In genomic region chr14:88904206-88904647, GRCh38 we compare ENCODE assay signal across 21 cellular contexts.
DNase-seq lines count a peak whose midpoint lies in the region; ATAC-seq, FAIRE-seq and TF ChIP-seq lines count a peak whose summit lies in the region.
"Had no signal": no experiment of that assay in that cellular context is flagged by ENCODE, and none has a peak within 500 bp of the region (broad histone marks: within the 10 kb centered on the region; RNA-seq: fewer than 3 reads in every experiment).

No MANE protein-coding gene starts in this region.

- H3K27ac Mint-ChIP-seq in astrocyte (ENCODE audit: unreplicated experiment): no peak overlapping the region
- H3K27ac Mint-ChIP-seq in activated CD8-positive, alpha-beta memory T cell treated with anti-CD3 and anti-CD28 coated beads, Interleukin-2, amount 10 ng/mL, durations not matched to agents 7 days and 5 days: no peak overlapping the region
- H3K27ac Mint-ChIP-seq: B cell; CD4-positive, CD25-positive, alpha-beta regulatory T cell; CD8-positive, alpha-beta T cell; GM23338; H9 had no signal

- H3K9me3 Mint-ChIP-seq in astrocyte (ENCODE audit: unreplicated experiment): peaks cover 9% of the 10 kb centered on the region
- H3K9me3 Mint-ChIP-seq in activated CD8-positive, alpha-beta memory T cell treated with anti-CD3 and anti-CD28 coated beads, Interleukin-2, amount 10 ng/mL, durations not matched to agents 7 days and 5 days (ENCODE audit: low read depth): peaks cover 2% of the 10 kb centered on the region

- no peak overlapping the region for H3K4me2 ChIP-seq in astrocyte (ENCODE audit: low read length)
- H3K4me2 ChIP-seq: BLaER1, GM23338 had no signal

- H3K36me3 Mint-ChIP-seq in astrocyte (ENCODE audit: low read depth, unreplicated experiment): no peaks in the 10 kb centered on the region
- no peaks in the 10 kb centered on the region for H3K36me3 Mint-ChIP-seq in activated CD8-positive, alpha-beta memory T cell treated with anti-CD3 and anti-CD28 coated beads, Interleukin-2, amount 10 ng/mL, durations not matched to agents 7 days and 5 days
- H3K36me3 Mint-ChIP-seq: CD4-positive, CD25-positive, alpha-beta regulatory T cell; CD8-positive, alpha-beta T cell had no signal

- ATAC-seq in GM21447 (IDR thresholded peaks at IDR 0.05; ENCODE audit: unreplicated experiment) (no peak), HG02970 (IDR thresholded peaks at IDR 0.05; ENCODE audit: low FRiP score, unreplicated experiment) (no peak)
- ATAC-seq in activated CD8-positive, alpha-beta memory T cell treated with anti-CD3 and anti-CD28 coated beads, Interleukin-2, amount 10 ng/mL, durations not matched to agents 7 days and 5 days: no peak
- ATAC-seq: CD8-positive, alpha-beta T cell; GM23338; HCT116 had no signal

- no peaks in the 10 kb centered on the region for H3K79me2 ChIP-seq in astrocyte (ENCODE audit: insufficient read depth, low read length)

- H3K4me1 ChIP-seq in astrocyte (ENCODE audit: insufficient read depth, low read length): no peaks in the 10 kb centered on the region
- H3K4me1 ChIP-seq: BLaER1, Caco-2 had no signal

- peaks cover 9% of the 10 kb centered on the region for H3K27me3 Mint-ChIP-seq in astrocyte (ENCODE audit: low read depth, unreplicated experiment)
- peaks cover 6% of the 10 kb centered on the region for H3K27me3 Mint-ChIP-seq in activated CD8-positive, alpha-beta memory T cell treated with anti-CD3 and anti-CD28 coated beads, Interleukin-2, amount 10 ng/mL, durations not matched to agents 7 days and 5 days

- H3K36me3 ChIP-seq in astrocyte (ENCODE audit: insufficient read depth, low read length): no peaks in the 10 kb centered on the region
- H3K36me3 ChIP-seq: BLaER1 had no signal

- no peaks in the 10 kb centered on the region for H4K20me1 ChIP-seq in astrocyte (ENCODE audit: insufficient read depth, low read length)
- H4K20me1 ChIP-seq: BLaER1 had no signal

- peaks cover 4% of the 10 kb centered on the region for H3K4me1 Mint-ChIP-seq in astrocyte (ENCODE audit: low read depth, unreplicated experiment)
- H3K4me1 Mint-ChIP-seq in activated CD8-positive, alpha-beta memory T cell treated with anti-CD3 and anti-CD28 coated beads, Interleukin-2, amount 10 ng/mL, durations not matched to agents 7 days and 5 days: no peaks in the 10 kb centered on the region
- H3K4me1 Mint-ChIP-seq: B cell; CD4-positive, CD25-positive, alpha-beta regulatory T cell; GM23338; H9 had no signal

- H3K9ac ChIP-seq in astrocyte (ENCODE audit: low read length): peak overlapping the region; percentile 19
- H3K9ac ChIP-seq: BLaER1 had no signal

- H3K4me3 Mint-ChIP-seq in astrocyte (ENCODE audit: unreplicated experiment): no peak overlapping the region
- H3K4me3 Mint-ChIP-seq in activated CD8-positive, alpha-beta memory T cell treated with anti-CD3 and anti-CD28 coated beads, Interleukin-2, amount 10 ng/mL, durations not matched to agents 7 days and 5 days: no peak overlapping the region
- H3K4me3 Mint-ChIP-seq: B cell; CD4-positive, CD25-positive, alpha-beta regulatory T cell; CD8-positive, alpha-beta T cell; GM23338; H9 had no signal

- DNase-seq in SK-N-DZ (ENCODE audit: low spot score): peak; percentile 99
- DNase-seq in astrocyte (ENCODE audit: low read depth): no peak
- DNase-seq in left kidney (ENCODE audit: low read depth, low spot score): peak; percentile 24
- DNase-seq in activated CD8-positive, alpha-beta memory T cell treated with anti-CD3 and anti-CD28 coated beads, Interleukin-2, amount 10 ng/mL, durations not matched to agents 7 days and 5 days: no peak
- DNase-seq: Caco-2; CD4-positive, CD25-positive, alpha-beta regulatory T cell; CD8-positive, alpha-beta T cell; DMS153; DND-41; H9 had no signal

- no peak overlapping the region for H3K4me3 ChIP-seq in astrocyte (ENCODE audit: insufficient read depth, low read depth, low read length)
- H3K4me3 ChIP-seq: BLaER1, GM23338 had no signal

- CTCF ChIA-PET in activated CD8-positive, alpha-beta memory T cell treated with anti-CD3 and anti-CD28 coated beads, Interleukin-2, amount 10 ng/mL, durations not matched to agents 7 days and 5 days (lab: Charles Lee): no interaction called here

- peak; percentile 13 for FAIRE-seq in astrocyte (lab: Jason Lieb, UNC)
- FAIRE-seq: A204.1, G401.6, GM12892 had no signal

- TF ChIP-seq CTCF in astrocyte (IDR thresholded peaks at IDR 0.05; ENCODE audit: insufficient read depth, low read depth, low read length): no peak

- no peaks in the 10 kb centered on the region for H3K27me3 ChIP-seq in astrocyte (ENCODE audit: insufficient read depth, low read length)
- H3K27me3 ChIP-seq: BLaER1 had no signal

- no peak overlapping the region for H2AFZ ChIP-seq in astrocyte (ENCODE audit: low read depth, low read length)

- peak overlapping the region; percentile 8 for H3K27ac ChIP-seq in astrocyte (ENCODE audit: low read depth, low read length)
- H3K27ac ChIP-seq: 22Rv1, BLaER1, C4-2B had no signal

- H3K9me3 ChIP-seq in astrocyte (ENCODE audit: insufficient read depth, low read depth, low read length): no peaks in the 10 kb centered on the region
- H3K9me3 ChIP-seq: Caco-2 had no signal

Comparison
In these comparisons a context has a peak if more than half of its experiments do, and no peak if none do; other contexts are left out.
1. DNase-seq: peak in SK-N-DZ (single experiment) and left kidney (single experiment); none in astrocyte (single experiment) and activated CD8-positive, alpha-beta memory T cell treated with anti-CD3 and anti-CD28 coated beads, Interleukin-2, amount 10 ng/mL, durations not matched to agents 7 days and 5 days (single experiment).